ENCODE assay signal across 18 cellular contexts in genomic region chr5:88459971-88460370, GRCh38.
A peak's percentile ranks its signal among the peaks of the same experiment; 100 is the strongest.
DNase-seq lines count a peak whose midpoint lies in the region; ATAC-seq and TF ChIP-seq lines count a peak whose summit lies in the region.
"Had no signal": no experiment of that assay in that cellular context is flagged by ENCODE, and none has a peak within 500 bp of the region (broad histone marks: within the 10 kb centered on the region; RNA-seq: fewer than 3 reads in every experiment).

No MANE protein-coding gene starts in this region.

- peak; percentile 24 for DNase-seq in NCI-H69 (lab: John Stamatoyannopoulos, UW)
- DNase-seq in dermis microvascular lymphatic vessel endothelial cell (ENCODE audit: low read depth in 2 of 2), result peak; percentile 24 to 80
- no peak for DNase-seq in transverse colon
- no peak for DNase-seq in Calu3
- DNase-seq: 8988T; ACHN; BE2C; C1 segment of cervical spinal cord; CD4-positive, alpha-beta memory T cell; CD4-positive, CD25-positive, alpha-beta regulatory T cell; CD8-positive, alpha-beta memory T cell; COR-L47; DMS79 treated with DMSO at 0.1 percent for 48 hours; GF-D8 had no signal

- H3K36me3 Mint-ChIP-seq in Calu3 (ENCODE audit: insufficient read depth, unreplicated experiment), result no peaks in the 10 kb centered on the region
- H3K36me3 Mint-ChIP-seq: CD14-positive monocyte; CD4-positive, alpha-beta memory T cell; CD4-positive, CD25-positive, alpha-beta regulatory T cell; CD8-positive, alpha-beta memory T cell had no signal

- peaks cover 14% of the 10 kb centered on the region for H3K4me1 ChIP-seq in Loucy (ENCODE audit: insufficient read depth, low read length, poor library complexity, severe bottlenecking)
- H3K4me1 ChIP-seq in transverse colon, result no peaks in the 10 kb centered on the region
- H3K4me1 ChIP-seq: BE2C, BLaER1 had no signal

- H3K27ac Mint-ChIP-seq in Calu3 (ENCODE audit: unreplicated experiment), result no peak overlapping the region
- H3K27ac Mint-ChIP-seq: CD14-positive monocyte; CD4-positive, alpha-beta memory T cell; CD4-positive, CD25-positive, alpha-beta regulatory T cell; CD8-positive, alpha-beta memory T cell had no signal

- no peaks in the 10 kb centered on the region for H3K4me1 Mint-ChIP-seq in Calu3 (ENCODE audit: low read depth, unreplicated experiment)
- H3K4me1 Mint-ChIP-seq: CD14-positive monocyte; CD4-positive, alpha-beta memory T cell; CD4-positive, CD25-positive, alpha-beta regulatory T cell; CD8-positive, alpha-beta memory T cell had no signal

- no peak overlapping the region for H3K9ac ChIP-seq in Loucy (ENCODE audit: low read depth, low read length, poor library complexity, severe bottlenecking)
- H3K9ac ChIP-seq: BLaER1 had no signal

- TF ChIP-seq EP300 in transverse colon (IDR thresholded peaks at IDR 0.05; ENCODE audit: low read depth), result no peak

- no peaks in the 10 kb centered on the region for H3K27me3 Mint-ChIP-seq in Calu3 (ENCODE audit: unreplicated experiment)
- H3K27me3 Mint-ChIP-seq: CD4-positive, CD25-positive, alpha-beta regulatory T cell had no signal

- no peaks in the 10 kb centered on the region for H4K20me1 ChIP-seq in Loucy (ENCODE audit: insufficient read depth, low read length, poor library complexity, severe bottlenecking)
- H4K20me1 ChIP-seq: BLaER1 had no signal

- H3K9me3 ChIP-seq in Loucy (ENCODE audit: insufficient read depth, low read depth, low read length) (no peaks in the 10 kb centered on the region), transverse colon (no peaks in the 10 kb centered on the region)
- H3K9me3 ChIP-seq: BE2C, BLaER1 had no signal

- H3K27ac ChIP-seq in transverse colon, result no peak overlapping the region
- H3K27ac ChIP-seq: BLaER1 had no signal

- TF ChIP-seq CTCF in Loucy (conservative IDR thresholded peaks at IDR 0.05; ENCODE audit: low read length), result no peak
- no peak for TF ChIP-seq CTCF in transverse colon (IDR thresholded peaks at IDR 0.05)
- TF ChIP-seq CTCF in Calu3 (IDR thresholded peaks at IDR 0.05; ENCODE audit: unreplicated experiment), result no peak

- H3F3A ChIP-seq in Loucy (ENCODE audit: low read depth), result no peaks in the 10 kb centered on the region

- ATAC-seq in HG03108 (IDR thresholded peaks at IDR 0.05; ENCODE audit: unreplicated experiment), result no peak

- H3K4me3 ChIP-seq in Loucy (ENCODE audit: low read length, poor library complexity, severe bottlenecking) (no peak overlapping the region), transverse colon (no peak overlapping the region)
- H3K4me3 ChIP-seq: BLaER1 had no signal

- H3K4me3 Mint-ChIP-seq in Calu3 (ENCODE audit: low read depth, unreplicated experiment), result no peak overlapping the region
- H3K4me3 Mint-ChIP-seq: CD14-positive monocyte; CD4-positive, alpha-beta memory T cell; CD4-positive, CD25-positive, alpha-beta regulatory T cell; CD8-positive, alpha-beta memory T cell had no signal

- no TSS peak for BruUV-seq in Calu3 (replicated peaks; lab: Mats Ljungman, UMichigan)

- intact Hi-C loops in transverse colon (cut with DNase I; ENCODE audit: low total_unique reads) (no loop called here), Calu3 (cut with micrococcal nuclease; ENCODE audit: unreplicated experiment) (no loop called here)

- H2AFZ ChIP-seq in Loucy (ENCODE audit: low read length), result no peak overlapping the region; the same call in 1 of the 2 replicates

- TF ChIP-seq POLR2A in transverse colon (IDR thresholded peaks at IDR 0.05), result no peak

- CTCF ChIA-PET in Calu3 (lab: Charles Lee), result no interaction called here

- H3K79me2 ChIP-seq in Loucy (ENCODE audit: insufficient read depth, low read length), result no peaks in the 10 kb centered on the region

- H3K9me3 Mint-ChIP-seq in Calu3 (ENCODE audit: low read depth, unreplicated experiment), result no peaks in the 10 kb centered on the region
- H3K9me3 Mint-ChIP-seq: CD8-positive, alpha-beta memory T cell had no signal

- in situ Hi-C loops in transverse colon (cut with MboI; ENCODE audit: low pct_ligation_motif_present in 1 of 4, low pct_unique_long_range_greater_than_20kb in 1 of 4, low sequenced_read_pairs in 3 of 4), result no loop called here

- no peaks in the 10 kb centered on the region for H3K9me2 ChIP-seq in Loucy (replicated peaks; ENCODE audit: low read depth, low read length)

- H3K36me3 ChIP-seq in Loucy (ENCODE audit: insufficient read depth, low read length) (no peaks in the 10 kb centered on the region), transverse colon (no peaks in the 10 kb centered on the region)
- H3K36me3 ChIP-seq: BE2C, BLaER1 had no signal

- no peaks in the 10 kb centered on the region for H3K27me3 ChIP-seq in Loucy (ENCODE audit: insufficient read depth, low read length, poor library complexity, severe bottlenecking)
- H3K27me3 ChIP-seq in transverse colon, result no peaks in the 10 kb centered on the region
- H3K27me3 ChIP-seq: BE2C, BLaER1 had no signal

- peak overlapping the region; percentile 26 for H3K4me2 ChIP-seq in Loucy (ENCODE audit: low read depth, low read length, poor library complexity, severe bottlenecking)
- H3K4me2 ChIP-seq: BLaER1 had no signal

- 76 to 82% methylated on average over 3 of the region's 3 CpGs for WGBS in transverse colon (ENCODE audit: low coverage in 1 of 2), 2 donors

Comparison
In these comparisons a context has a peak if more than half of its experiments do, and no peak if none do; other contexts are left out.
1. DNase-seq: peak in NCI-H69 (single experiment) and dermis microvascular lymphatic vessel endothelial cell (2 of 2); none in transverse colon (single experiment) and Calu3 (single experiment).